Comparison of ENCODE assay signal across 11 cellular contexts in genomic region chr1:246959944-246960693, GRCh38. TPM values are rescaled to one million over a fixed set of nuclear protein-coding genes. Genes with fewer than 3 reads are reported as not detected.
DNase-seq lines count a peak whose midpoint lies in the region; ATAC-seq, FAIRE-seq and TF ChIP-seq lines count a peak whose summit lies in the region.
"Had no signal": no experiment of that assay in that cellular context is flagged by ENCODE, and none has a peak within 500 bp of the region (broad histone marks: within the 10 kb centered on the region; RNA-seq: fewer than 3 reads in every experiment).

No MANE protein-coding gene starts in this region.

- TF ChIP-seq CTCF in natural killer cell (IDR thresholded peaks at IDR 0.05) = no peak

- H3K9me3 Mint-ChIP-seq in natural killer cell = no peaks in the 10 kb centered on the region
- H3K9me3 Mint-ChIP-seq: immature natural killer cell had no signal

- peaks cover 5 to 7% of the 10 kb centered on the region in 2 donors for H3K4me1 Mint-ChIP-seq in natural killer cell
- H3K4me1 Mint-ChIP-seq: brain had no signal

- no peak overlapping the region for H3K4me3 Mint-ChIP-seq in natural killer cell
- H3K4me3 Mint-ChIP-seq: brain had no signal

- no peaks in the 10 kb centered on the region for H3K27me3 Mint-ChIP-seq in natural killer cell (ENCODE audit: low read depth in 2 of 2)
- H3K27me3 Mint-ChIP-seq: brain had no signal

- no peaks in the 10 kb centered on the region for H3K36me3 Mint-ChIP-seq in natural killer cell
- H3K36me3 Mint-ChIP-seq: immature natural killer cell had no signal

- H3K27ac Mint-ChIP-seq in natural killer cell = peak overlapping the region in 1 of 2 donors; percentile 51
- H3K27ac Mint-ChIP-seq: brain had no signal

- DNase-seq in amniotic epithelial cell (ENCODE audit: low read depth) (peak; percentile 8), natural killer cell (no peak), NCI-H2227 treated with DMSO at 0.1 percent for 48 hours (lab: John Stamatoyannopoulos, UW) (no peak), NCI-H1092 treated with DMSO at 0.1 percent for 48 hours (lab: John Stamatoyannopoulos, UW) (no peak), RCC 7860 (ENCODE audit: low spot score) (no peak), COR-L47 (lab: John Stamatoyannopoulos, UW) (no peak)
- DNase-seq: immature natural killer cell had no signal

- peak; percentile 70 for ATAC-seq in GM18511 (IDR thresholded peaks at IDR 0.05; ENCODE audit: unreplicated experiment)
- peak; percentile 67 for ATAC-seq in HG03469 (IDR thresholded peaks at IDR 0.05; ENCODE audit: unreplicated experiment)
- ATAC-seq in natural killer cell = peak in 2 of 3 donors; percentile 22 to 67

- intact Hi-C loops in natural killer cell (cut with micrococcal nuclease) = no loop called here

- FAIRE-seq in RCC 7860 (lab: Jason Lieb, UNC) = no peak
- FAIRE-seq: G401.6 had no signal

RNA-seq across cellular contexts. Expression of gene AHCTF1, which starts 28.4 kb away (rescaled TPM):
- total RNA-seq in natural killer cell = 10 to 100 TPM; 46.5 to 50.2 (median 47.4) TPM

RNA-seq across cellular contexts. Expression of gene ZNF695, which starts 47.7 kb away (rescaled TPM):
- under 1 TPM in 2 of 3 donors, not detected in 1; 0.10 to 0.57 TPM for total RNA-seq in natural killer cell
